8 cellular contexts compared by ENCODE assay signal in genomic region chr5:95261369-95262175, GRCh38. TPM values are rescaled to one million over a fixed set of nuclear protein-coding genes. Genes with fewer than 3 reads are reported as not detected.
DNase-seq lines count a peak whose midpoint lies in the region; ATAC-seq and TF ChIP-seq lines count a peak whose summit lies in the region.

No MANE protein-coding gene starts in this region.

- H3K27me3 Mint-ChIP-seq in osteocyte (ENCODE audit: unreplicated experiment) = peaks cover 42% of the 10 kb centered on the region

- TF ChIP-seq CTCF in osteocyte (IDR thresholded peaks at IDR 0.05) = peak; percentile 71

- H3K27ac Mint-ChIP-seq in osteocyte (ENCODE audit: unreplicated experiment) = no peak overlapping the region

- H3K36me3 Mint-ChIP-seq in osteocyte (ENCODE audit: unreplicated experiment) = no peaks in the 10 kb centered on the region

- no peak overlapping the region for H3K4me3 Mint-ChIP-seq in osteocyte (ENCODE audit: unreplicated experiment)

- H3K9me3 Mint-ChIP-seq in osteocyte (ENCODE audit: unreplicated experiment) = no peaks in the 10 kb centered on the region

- DNase-seq in NCI-H524 (lab: John Stamatoyannopoulos, UW) (peak; percentile 8 to 26), NCI-H524 treated with DMSO at 0.1 percent for 48 hours (lab: John Stamatoyannopoulos, UW) (no peak), NCI-H748 (lab: John Stamatoyannopoulos, UW; ENCODE audit: unreplicated experiment) (peak; percentile 13), dedifferentiated amniotic fluid mesenchymal stem cell (ENCODE audit: extremely low spot score) (peak; percentile 60), osteocyte (ENCODE audit: extremely low spot score, unreplicated experiment) (no peak), middle frontal gyrus (ENCODE audit: extremely low spot score, low spot score) (no peak), D341Med (ENCODE audit: low spot score) (no peak)

- ATAC-seq in HG03135 (IDR thresholded peaks at IDR 0.05; ENCODE audit: unreplicated experiment) = no peak

- no peaks in the 10 kb centered on the region for H3K4me1 Mint-ChIP-seq in osteocyte (ENCODE audit: unreplicated experiment)

RNA-seq across cellular contexts. Expression of gene MCTP1, which starts 23.3 kb away (rescaled TPM):
- total RNA-seq in osteocyte = 0.50 and 0.67 TPM in 2 replicates

Comparison
In these comparisons a context has a peak if more than half of its experiments do, and no peak if none do; other contexts are left out.
1. DNase-seq: peak in NCI-H524 (2 of 2), NCI-H748 (single experiment) and dedifferentiated amniotic fluid mesenchymal stem cell (single experiment); none in NCI-H524 treated with DMSO at 0.1 percent for 48 hours (single experiment), osteocyte (single experiment), middle frontal gyrus (single experiment) and D341Med (single experiment).